Comparison of ENCODE assay signal across 25 cellular contexts in genomic region chr18:9234528-9234927, GRCh38.
"Had no signal": no experiment of that assay in that cellular context is flagged by ENCODE, and none has a peak within 500 bp of the region (broad histone marks: within the 10 kb centered on the region; RNA-seq: fewer than 3 reads in every experiment).

No MANE protein-coding gene starts in this region.

- H3K4me3 Mint-ChIP-seq: stimulated activated naive B cell treated with anti-CD40 and anti-IgM and Interleukin-4, amounts not matched to agents 10 μg/mL and 1 μg/mL and 100 μg/mL, for 72 hours had no signal

- H3K9me3 ChIP-seq: right lobe of liver, upper lobe of right lung had no signal

- H3K27me3 Mint-ChIP-seq: naive thymus-derived CD8-positive, alpha-beta T cell; progenitor cell of endocrine pancreas; stimulated activated naive B cell treated with anti-CD40 and anti-IgM and Interleukin-4, amounts not matched to agents 10 μg/mL and 1 μg/mL and 100 μg/mL, for 72 hours had no signal

- H3K27ac ChIP-seq: hepatocyte, left lung, lower lobe of right lung, ovary, right atrium auricular region, right lobe of liver, stomach, suprapubic skin, thoracic aorta, tibial artery, upper lobe of right lung had no signal

- H3K4me1 ChIP-seq: lower lobe of right lung, right atrium auricular region, right lobe of liver, stomach, suprapubic skin, tibial artery, upper lobe of right lung had no signal

- H3K36me3 ChIP-seq: ovary had no signal

- H3K27ac Mint-ChIP-seq: naive thymus-derived CD8-positive, alpha-beta T cell; progenitor cell of endocrine pancreas; stimulated activated naive B cell treated with anti-CD40 and anti-IgM and Interleukin-4, amounts not matched to agents 10 μg/mL and 1 μg/mL and 100 μg/mL, for 72 hours had no signal

- DNase-seq: left colon; lower lobe of right lung; mammary epithelial cell; mesenchymal stem cell; naive thymus-derived CD8-positive, alpha-beta T cell; ovary; right lobe of liver; stimulated activated CD4-positive, alpha-beta T cell treated with anti-CD3 and anti-CD28 coated beads, Interleukin-1b, Interleukin-23, amount 100 ng/mL, for 48 hours; stimulated activated CD4-positive, alpha-beta T cell treated with anti-CD3 and anti-CD28 coated beads, Interleukin-2, amount 100 ng/mL, for 48 hours; stimulated activated CD4-positive, alpha-beta T cell treated with anti-CD3 and anti-CD28 coated beads, Interleukin-4, amount 100 ng/mL, for 4 hours; stimulated activated CD8-positive, alpha-beta memory T cell treated with anti-CD3 and anti-CD28 coated beads, Interleukin-4, amount 100 ng/mL, for 48 hours; stimulated activated naive B cell treated with anti-CD40 and anti-IgM and Interleukin-4, amounts not matched to agents 10 μg/mL and 1 μg/mL and 100 μg/mL, for 72 hours; stimulated activated naive CD8-positive, alpha-beta T cell treated with anti-CD3 and anti-CD28 coated beads, Interleukin-15, Interleukin-2, amounts not matched to agents 100 U/mL and 50 U/mL, for 24 hours; stomach; tibial artery; trophoblast cell; upper lobe of right lung had no signal

- FAIRE-seq: keratinocyte had no signal

- ATAC-seq: left colon; left lung; lower lobe of right lung; naive thymus-derived CD8-positive, alpha-beta T cell; stimulated activated naive B cell treated with anti-CD40 and anti-IgM and Interleukin-4, amounts not matched to agents 10 μg/mL and 1 μg/mL and 100 μg/mL, for 72 hours; stimulated activated naive CD8-positive, alpha-beta T cell treated with anti-CD3 and anti-CD28 coated beads, Interleukin-15, Interleukin-2, amounts not matched to agents 100 U/mL and 50 U/mL, for 24 hours had no signal

- H3K4me3 ChIP-seq: hepatocyte, left lung, lower lobe of right lung, ovary, right atrium auricular region, right lobe of liver, smooth muscle cell, stomach, suprapubic skin, thoracic aorta, tibial artery, upper lobe of right lung had no signal
